ENCODE assay signal across 12 cellular contexts in the genomic region with DNA sequence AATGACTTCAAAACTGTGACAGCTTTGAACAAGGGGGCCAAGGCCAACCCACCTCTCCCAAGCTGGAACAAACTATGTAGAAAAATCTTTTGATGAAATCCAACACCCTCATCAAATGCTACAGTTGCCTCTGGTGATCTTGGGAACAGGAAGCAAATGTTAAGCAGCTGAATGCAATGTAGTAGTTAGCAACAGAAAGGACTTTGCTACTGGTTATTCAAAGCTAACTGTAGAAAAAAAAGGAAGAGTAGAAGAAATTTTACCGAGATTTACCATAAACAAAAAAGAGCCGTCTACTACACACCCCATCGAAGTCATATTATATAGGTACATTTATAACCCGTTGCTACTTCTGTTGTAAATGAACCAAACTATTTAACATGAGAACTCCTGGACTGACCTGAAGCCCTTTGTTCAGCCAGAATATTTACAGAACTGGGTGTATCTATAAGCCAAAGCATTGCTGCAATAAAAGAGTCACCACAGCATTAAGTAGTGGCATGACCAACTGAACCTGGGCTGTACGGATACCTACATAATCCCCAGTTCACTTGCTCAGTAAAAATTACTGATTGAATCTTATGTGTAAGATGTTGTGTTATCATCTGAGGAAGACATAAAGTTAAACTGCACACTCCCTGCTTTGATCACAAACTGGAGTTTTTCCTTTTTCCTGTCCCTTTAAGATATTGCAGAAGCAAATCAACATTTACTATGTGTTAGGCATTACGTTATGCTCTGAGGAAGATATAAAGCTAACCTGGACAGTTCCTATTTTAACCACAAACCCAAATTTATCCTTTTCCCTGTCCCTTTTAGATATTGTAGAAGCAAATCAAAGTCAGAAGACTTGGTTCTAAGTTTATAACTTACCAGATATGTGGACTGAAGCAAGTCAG.
"Had no signal": no experiment of that assay in that cellular context is flagged by ENCODE, and none has a peak within 500 bp of the region (broad histone marks: within the 10 kb centered on the region; RNA-seq: fewer than 3 reads in every experiment).

No MANE protein-coding gene starts in this region.

- H3K9me3 ChIP-seq: left lung, stomach, testis had no signal

- H3K27ac Mint-ChIP-seq: activated CD4-positive, alpha-beta memory T cell treated with anti-CD3 and anti-CD28 coated beads for 36 hours; activated T-cell treated with anti-CD3 and anti-CD28 coated beads, Interleukin-2, amount 50 U/mL, for 24 hours; T-cell had no signal

- H3K9me3 Mint-ChIP-seq: activated T-cell treated with anti-CD3 and anti-CD28 coated beads, Interleukin-2, amount 50 U/mL, for 24 hours; T-cell had no signal

- H3K27ac ChIP-seq: left lung, spleen, testis, VCaP had no signal

- H3K4me3 ChIP-seq: left lung, spleen, stomach, testis had no signal

- H3K27me3 Mint-ChIP-seq: activated CD4-positive, alpha-beta memory T cell treated with anti-CD3 and anti-CD28 coated beads for 36 hours; activated T-cell treated with anti-CD3 and anti-CD28 coated beads, Interleukin-2, amount 50 U/mL, for 24 hours; T-cell had no signal

- H3K27me3 ChIP-seq: left lung, spleen, stomach, testis had no signal

- DNase-seq: activated CD4-positive, alpha-beta memory T cell treated with anti-CD3 and anti-CD28 coated beads for 36 hours; activated naive CD4-positive, alpha-beta T cell treated with anti-CD3 and anti-CD28 coated beads, Interleukin-2, amount 50 U/mL, for 16 hours; activated T-cell treated with anti-CD3 and anti-CD28 coated beads, Interleukin-2, amount 50 U/mL, for 24 hours; islet precursor cell; left lung; mammary epithelial cell; spleen; stomach; T-cell; testis had no signal

- H3K4me1 ChIP-seq: left lung, spleen, testis had no signal

- H3K4me3 Mint-ChIP-seq: activated CD4-positive, alpha-beta memory T cell treated with anti-CD3 and anti-CD28 coated beads for 36 hours; activated T-cell treated with anti-CD3 and anti-CD28 coated beads, Interleukin-2, amount 50 U/mL, for 24 hours; T-cell had no signal

- ATAC-seq: left lung, sciatic nerve, T-cell had no signal
